29 cellular contexts compared by ENCODE assay signal in the genomic region with DNA sequence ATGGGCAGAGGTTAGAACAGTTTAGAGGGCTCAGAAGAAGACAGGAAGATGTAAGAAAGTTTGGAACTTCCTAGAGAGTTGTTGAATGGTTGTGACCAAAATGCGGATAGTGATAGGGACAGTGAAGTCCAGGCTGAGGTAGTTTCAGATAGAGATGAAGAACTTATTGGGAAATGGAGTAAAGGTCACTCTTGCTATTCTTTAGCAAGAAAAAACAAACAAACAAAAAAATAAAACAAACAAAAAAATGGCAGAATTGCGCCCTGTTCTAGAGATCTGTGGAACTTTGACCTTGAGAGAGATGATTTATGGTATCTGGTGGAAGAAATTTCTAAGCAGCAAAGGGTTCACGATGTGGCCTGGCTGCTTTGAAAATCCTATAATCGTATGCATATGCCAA.
"Had no signal": no experiment of that assay in that cellular context is flagged by ENCODE, and none has a peak within 500 bp of the region (broad histone marks: within the 10 kb centered on the region; RNA-seq: fewer than 3 reads in every experiment).

No MANE protein-coding gene starts in this region.

- H3K4me1 Mint-ChIP-seq: stimulated activated effector memory CD8-positive, alpha-beta T cell treated with anti-CD3 and anti-CD28 coated beads, Interleukin-12 subunit alpha, Interleukin-12 subunit beta, amount 100 ng/mL, for 72 hours; stimulated activated memory B cell treated with anti-CD40 and anti-IgM and Interleukin-4, amounts not matched to agents 10 μg/mL and 1 μg/mL and 100 μg/mL, for 72 hours; stimulated activated naive B cell treated with anti-CD40 and anti-IgM and Interleukin-4, amounts not matched to agents 10 μg/mL and 1 μg/mL and 100 μg/mL, for 72 hours; stimulated activated naive CD8-positive, alpha-beta T cell treated with anti-CD3 and anti-CD28 coated beads, Interleukin-15, amount 100 ng/mL, for 72 hours had no signal

- H3K36me3 ChIP-seq: stomach, suprapubic skin, thoracic aorta, thyroid gland, tibial artery, tibial nerve, transverse colon, upper lobe of left lung, upper lobe of right lung, uterus, vagina had no signal

- H3K27me3 ChIP-seq: stomach, suprapubic skin, testis, thyroid gland, tibial artery, tibial nerve, transverse colon, upper lobe of left lung, upper lobe of right lung, uterus, vagina had no signal

- H3K27ac Mint-ChIP-seq: stimulated activated effector memory CD8-positive, alpha-beta T cell treated with anti-CD3 and anti-CD28 coated beads, Interleukin-12 subunit alpha, Interleukin-12 subunit beta, amount 100 ng/mL, for 72 hours; stimulated activated memory B cell treated with anti-CD40 and anti-IgM and Interleukin-4, amounts not matched to agents 10 μg/mL and 1 μg/mL and 100 μg/mL, for 72 hours; stimulated activated naive B cell treated with anti-CD40 and anti-IgM and Interleukin-4, amounts not matched to agents 10 μg/mL and 1 μg/mL and 100 μg/mL, for 72 hours; stimulated activated naive CD8-positive, alpha-beta T cell treated with anti-CD3 and anti-CD28 coated beads, Interleukin-15, Interleukin-2, amounts not matched to agents 100 ng/mL and 50 ng/mL, for 24 hours; type B pancreatic cell had no signal

- H3K36me3 Mint-ChIP-seq: stimulated activated effector memory CD8-positive, alpha-beta T cell treated with anti-CD3 and anti-CD28 coated beads, Interleukin-12 subunit alpha, Interleukin-12 subunit beta, amount 100 ng/mL, for 72 hours; stimulated activated memory B cell treated with anti-CD40 and anti-IgM and Interleukin-4, amounts not matched to agents 10 μg/mL and 1 μg/mL and 100 μg/mL, for 72 hours; stimulated activated naive B cell treated with anti-CD40 and anti-IgM and Interleukin-4, amounts not matched to agents 10 μg/mL and 1 μg/mL and 100 μg/mL, for 72 hours had no signal

- H3K4me3 ChIP-seq: stomach, suprapubic skin, testis, thoracic aorta, thyroid gland, tibial artery, tibial nerve, transverse colon, upper lobe of left lung, upper lobe of right lung, uterus, vagina had no signal

- H3K4me1 ChIP-seq: stomach, suprapubic skin, testis, thyroid gland, tibial artery, tibial nerve, transverse colon, upper lobe of left lung, upper lobe of right lung, uterus, vagina had no signal

- H3K27me3 Mint-ChIP-seq: stimulated activated memory B cell treated with anti-CD40 and anti-IgM and Interleukin-4, amounts not matched to agents 10 μg/mL and 1 μg/mL and 100 μg/mL, for 72 hours; stimulated activated naive B cell treated with anti-CD40 and anti-IgM and Interleukin-4, amounts not matched to agents 10 μg/mL and 1 μg/mL and 100 μg/mL, for 72 hours; stimulated activated naive CD8-positive, alpha-beta T cell treated with anti-CD3 and anti-CD28 coated beads, Interleukin-15, amount 100 ng/mL, for 72 hours; type B pancreatic cell had no signal

- FAIRE-seq: urothelium cell line had no signal

- DNase-seq: stimulated activated CD4-positive, alpha-beta T cell treated with anti-CD3 and anti-CD28 coated beads, Interleukin-2, amount 100 ng/mL, for 48 hours; stimulated activated CD4-positive, alpha-beta T cell treated with anti-CD3 and anti-CD28 coated beads, Interleukin-4, amount 100 ng/mL, for 1 hour; stimulated activated CD4-positive, alpha-beta T cell treated with anti-CD3 and anti-CD28 coated beads, Interleukin-4, amount 100 ng/mL, for 24 hours; stimulated activated CD4-positive, alpha-beta T cell treated with anti-CD3 and anti-CD28 coated beads, Interleukin-4, amount 100 ng/mL, for 4 hours; stimulated activated CD8-positive, alpha-beta memory T cell treated with anti-CD3 and anti-CD28 coated beads, Interleukin-4, amount 100 ng/mL, for 48 hours; stimulated activated naive B cell treated with anti-CD40 and anti-IgM and Interleukin-4, amounts not matched to agents 10 μg/mL and 1 μg/mL and 100 μg/mL, for 72 hours; stimulated activated naive CD4-positive, alpha-beta T cell; stimulated activated naive CD4-positive, alpha-beta T cell treated with Interleukin-2 at 50 U/mL for 16 hours; stimulated activated naive CD8-positive, alpha-beta T cell treated with anti-CD3 and anti-CD28 coated beads, Interleukin-15, amount 100 ng/mL, for 72 hours; stimulated activated naive CD8-positive, alpha-beta T cell treated with anti-CD3 and anti-CD28 coated beads, Interleukin-15, Interleukin-2, amounts not matched to agents 100 U/mL and 50 U/mL, for 24 hours; stomach; substantia nigra; testis; thyroid gland; tibial artery; transverse colon; trophoblast cell; upper lobe of left lung; upper lobe of right lung; uterus had no signal

- H3K9me3 ChIP-seq: suprapubic skin, testis, thyroid gland, uterus, vagina had no signal

- H3K4me3 Mint-ChIP-seq: stimulated activated effector memory CD8-positive, alpha-beta T cell treated with anti-CD3 and anti-CD28 coated beads, Interleukin-12 subunit alpha, Interleukin-12 subunit beta, amount 100 ng/mL, for 72 hours; stimulated activated memory B cell treated with anti-CD40 and anti-IgM and Interleukin-4, amounts not matched to agents 10 μg/mL and 1 μg/mL and 100 μg/mL, for 72 hours; stimulated activated naive B cell treated with anti-CD40 and anti-IgM and Interleukin-4, amounts not matched to agents 10 μg/mL and 1 μg/mL and 100 μg/mL, for 72 hours; stimulated activated naive CD8-positive, alpha-beta T cell treated with anti-CD3 and anti-CD28 coated beads, Interleukin-15, amount 100 ng/mL, for 72 hours; stimulated activated naive CD8-positive, alpha-beta T cell treated with anti-CD3 and anti-CD28 coated beads, Interleukin-15, Interleukin-2, amounts not matched to agents 100 ng/mL and 50 ng/mL, for 24 hours; type B pancreatic cell had no signal

- ATAC-seq: stimulated activated effector memory CD8-positive, alpha-beta T cell treated with anti-CD3 and anti-CD28 coated beads, Interleukin-12 subunit alpha, Interleukin-12 subunit beta, amount 100 ng/mL, for 72 hours; stimulated activated memory B cell treated with anti-CD40 and anti-IgM and Interleukin-4, amounts not matched to agents 10 μg/mL and 1 μg/mL and 100 μg/mL, for 72 hours; stimulated activated naive B cell treated with anti-CD40 and anti-IgM and Interleukin-4, amounts not matched to agents 10 μg/mL and 1 μg/mL and 100 μg/mL, for 72 hours; stimulated activated naive CD8-positive, alpha-beta T cell treated with anti-CD3 and anti-CD28 coated beads, Interleukin-15, amount 100 ng/mL, for 72 hours; stimulated activated naive CD8-positive, alpha-beta T cell treated with anti-CD3 and anti-CD28 coated beads, Interleukin-15, Interleukin-2, amounts not matched to agents 100 U/mL and 50 U/mL, for 24 hours; upper lobe of right lung had no signal

- H3K27ac ChIP-seq: stomach, suprapubic skin, testis, thoracic aorta, thyroid gland, tibial artery, tibial nerve, transverse colon, upper lobe of left lung, upper lobe of right lung, uterus, vagina had no signal
